ENCODE assay signal across 8 cellular contexts in genomic region chr15:36152961-36153360, GRCh38.
"Had no signal": no experiment of that assay in that cellular context is flagged by ENCODE, and none has a peak within 500 bp of the region (broad histone marks: within the 10 kb centered on the region; RNA-seq: fewer than 3 reads in every experiment).

No MANE protein-coding gene starts in this region.

- ATAC-seq: HCT116, K562 had no signal

- H3K4me3 ChIP-seq: GM23248, HAP-1, K562 had no signal

- H3K27ac ChIP-seq: GM23248 had no signal

- H3K4me1 ChIP-seq: HAP-1 had no signal

- H3K9ac ChIP-seq: GM23248 had no signal

- H2AFZ ChIP-seq: GM23248 had no signal

- DNase-seq: GM23248, GOT3, H7, HFFc6, IMR-90 had no signal

- H3K36me3 ChIP-seq: HAP-1 had no signal
